ENCODE assay signal across 25 cellular contexts in genomic region chr4:19835429-19835828, GRCh38.
"Had no signal": no experiment of that assay in that cellular context is flagged by ENCODE, and none has a peak within 500 bp of the region (broad histone marks: within the 10 kb centered on the region; RNA-seq: fewer than 3 reads in every experiment).

No MANE protein-coding gene starts in this region.

- H3K4me3 ChIP-seq: ascending aorta had no signal

- DNase-seq: activated B cell treated with CpG ODN at 0.5 μM for 24 hours; activated CD4-positive, alpha-beta memory T cell treated with anti-CD3 and anti-CD28 coated beads for 36 hours; activated CD4-positive, alpha-beta T cell treated with anti-CD3 and anti-CD28 coated beads for 4 hours; activated CD4-positive, alpha-beta T cell treated with anti-CD3 and anti-CD28 coated beads, Interleukin-2, amount 10 ng/mL, durations not matched to agents 24 days and 14 days; activated CD4-positive, alpha-beta T cell treated with anti-CD3 and anti-CD28 coated beads, Interleukin-2, amount 50 U/mL, for 1 hour; activated CD4-positive, alpha-beta T cell treated with anti-CD3 and anti-CD28 coated beads, Interleukin-2, amount 50 U/mL, for 4 hours; activated CD4-positive, CD25-positive, alpha-beta regulatory T cell treated with anti-CD3 and anti-CD28 coated beads, Interleukin-2, amount 50 U/mL, for 72 hours; activated CD8-positive, alpha-beta memory T cell treated with anti-CD3 and anti-CD28 coated beads, Interleukin-2, amount 50 U/mL, for 4 hours; activated CD8-positive, alpha-beta T cell treated with anti-CD3 and anti-CD28 coated beads for 36 hours; activated effector memory CD4-positive, alpha-beta T cell treated with Interleukin-2 at 50 U/mL for 16 hours; activated gamma-delta T cell; activated naive CD4-positive, alpha-beta T cell treated with anti-CD3 and anti-CD28 coated beads, Interleukin-2, amount 10 ng/mL, durations not matched to agents 7 days and 5 days; activated naive CD4-positive, alpha-beta T cell treated with Interleukin-2 at 50 U/mL for 16 hours; activated naive CD8-positive, alpha-beta T cell treated with anti-CD3 and anti-CD28 coated beads, Interleukin-2, amount 10 ng/mL, durations not matched to agents 7 days and 5 days; activated naive CD8-positive, alpha-beta T cell treated with anti-CD3 and anti-CD28 coated beads, Interleukin-2, amount 50 U/mL, for 24 hours; activated T-cell treated with anti-CD3 and anti-CD28 coated beads for 4 hours; activated T-cell treated with anti-CD3 and anti-CD28 coated beads, Interleukin-2, amount 50 U/mL, for 1 hour; activated T-cell treated with anti-CD3 and anti-CD28 coated beads, Interleukin-2, amount 50 U/mL, for 4 hours; activated T-cell treated with anti-CD3 and anti-CD28 coated beads, Interleukin-2, amount 50 U/mL, for 72 hours; amygdala; anterior cingulate cortex; central memory CD4-positive, alpha-beta T cell; T-helper 9 cell had no signal

- H3K27me3 ChIP-seq: ascending aorta had no signal

- H3K27ac ChIP-seq: ascending aorta, VCaP had no signal

- H3K9me3 ChIP-seq: ascending aorta had no signal

- H3K36me3 ChIP-seq: ascending aorta had no signal

- H3K4me1 ChIP-seq: ascending aorta had no signal
